In genomic region chr12:83172441-83172840, GRCh38 we compare ENCODE assay signal across 24 cellular contexts.
"Had no signal": no experiment of that assay in that cellular context is flagged by ENCODE, and none has a peak within 500 bp of the region (broad histone marks: within the 10 kb centered on the region; RNA-seq: fewer than 3 reads in every experiment).

No MANE protein-coding gene starts in this region.

- H3K36me3 ChIP-seq: gastrocnemius medialis, neural progenitor cell, sigmoid colon, spleen, tibial artery had no signal

- H3K36me3 Mint-ChIP-seq: memory B cell; mesothelial cell of epicardium; naive B cell; neural progenitor cell; stimulated activated memory B cell treated with anti-CD40 and anti-IgM and Interleukin-4, amounts not matched to agents 10 μg/mL and 1 μg/mL and 100 μg/mL, for 72 hours; type B pancreatic cell had no signal

- H3K9me3 ChIP-seq: gastrocnemius medialis, mucosa of descending colon, psoas muscle, sigmoid colon, spleen, testis, tibial artery had no signal

- H2AFZ ChIP-seq: neural progenitor cell had no signal

- ATAC-seq: gastrocnemius medialis; mucosa of descending colon; natural killer cell treated with Interleukin-12 subunit alpha and Interleukin-12 subunit beta and Interleukin-15 and Interleukin-18, amount 100 ng/mL, for 72 hours; psoas muscle; right cardiac atrium; stimulated activated memory B cell treated with anti-CD40 and anti-IgM and Interleukin-4, amounts not matched to agents 10 μg/mL and 1 μg/mL and 100 μg/mL, for 72 hours; stimulated activated naive CD8-positive, alpha-beta T cell treated with anti-CD3 and anti-CD28 coated beads, Interleukin-15, Interleukin-2, amounts not matched to agents 100 U/mL and 50 U/mL, for 24 hours had no signal

- H3K27me3 ChIP-seq: gastrocnemius medialis, neural progenitor cell, sigmoid colon, spleen, testis, tibial artery had no signal

- H3K9ac ChIP-seq: neural progenitor cell had no signal

- H3K27ac Mint-ChIP-seq: memory B cell; mesothelial cell of epicardium; naive B cell; natural killer cell treated with Interleukin-12 subunit alpha and Interleukin-12 subunit beta and Interleukin-15 and Interleukin-18, amount 100 ng/mL, for 72 hours; neural progenitor cell; stimulated activated memory B cell treated with anti-CD40 and anti-IgM and Interleukin-4, amounts not matched to agents 10 μg/mL and 1 μg/mL and 100 μg/mL, for 72 hours; type B pancreatic cell had no signal

- H3K4me3 ChIP-seq: gastrocnemius medialis, lung, mucosa of descending colon, neural progenitor cell, psoas muscle, sigmoid colon, spleen, testis, tibial artery had no signal

- H3K4me2 ChIP-seq: neural progenitor cell had no signal

- H3K4me1 ChIP-seq: gastrocnemius medialis, psoas muscle, spleen, testis, tibial artery had no signal

- H3K4me1 Mint-ChIP-seq: memory B cell; naive B cell; stimulated activated memory B cell treated with anti-CD40 and anti-IgM and Interleukin-4, amounts not matched to agents 10 μg/mL and 1 μg/mL and 100 μg/mL, for 72 hours had no signal

- H3K4me3 Mint-ChIP-seq: memory B cell; mesothelial cell of epicardium; naive B cell; natural killer cell treated with Interleukin-12 subunit alpha and Interleukin-12 subunit beta and Interleukin-15 and Interleukin-18, amount 100 ng/mL, for 72 hours; neural progenitor cell; stimulated activated memory B cell treated with anti-CD40 and anti-IgM and Interleukin-4, amounts not matched to agents 10 μg/mL and 1 μg/mL and 100 μg/mL, for 72 hours; type B pancreatic cell had no signal

- H3K27ac ChIP-seq: gastrocnemius medialis, neural progenitor cell, psoas muscle, sigmoid colon, spleen, testis, tibial artery had no signal

- H3K27me3 Mint-ChIP-seq: memory B cell; naive B cell; natural killer cell treated with Interleukin-12 subunit alpha and Interleukin-12 subunit beta and Interleukin-15 and Interleukin-18, amount 100 ng/mL, for 72 hours; stimulated activated memory B cell treated with anti-CD40 and anti-IgM and Interleukin-4, amounts not matched to agents 10 μg/mL and 1 μg/mL and 100 μg/mL, for 72 hours had no signal

- DNase-seq: cortex of kidney; effector CD4-positive, alpha-beta T cell; gastrocnemius medialis; left ventricle myocardium superior; mucosa of descending colon; naive B cell; nucleus accumbens; posterior cingulate gyrus; psoas muscle; right cardiac atrium; sigmoid colon; spleen; stimulated activated CD4-positive, alpha-beta T cell treated with anti-CD3 and anti-CD28 coated beads, Interleukin-4, amount 100 ng/mL, for 4 hours; stimulated activated naive CD8-positive, alpha-beta T cell treated with anti-CD3 and anti-CD28 coated beads, Interleukin-15, Interleukin-2, amounts not matched to agents 100 U/mL and 50 U/mL, for 24 hours; substantia nigra; testis; tibial artery had no signal

- H3K9me3 Mint-ChIP-seq: memory B cell; mesothelial cell of epicardium; neural progenitor cell; stimulated activated memory B cell treated with anti-CD40 and anti-IgM and Interleukin-4, amounts not matched to agents 10 μg/mL and 1 μg/mL and 100 μg/mL, for 72 hours; type B pancreatic cell had no signal
